ENCODE assay signal across 1 cellular context in the genomic region with DNA sequence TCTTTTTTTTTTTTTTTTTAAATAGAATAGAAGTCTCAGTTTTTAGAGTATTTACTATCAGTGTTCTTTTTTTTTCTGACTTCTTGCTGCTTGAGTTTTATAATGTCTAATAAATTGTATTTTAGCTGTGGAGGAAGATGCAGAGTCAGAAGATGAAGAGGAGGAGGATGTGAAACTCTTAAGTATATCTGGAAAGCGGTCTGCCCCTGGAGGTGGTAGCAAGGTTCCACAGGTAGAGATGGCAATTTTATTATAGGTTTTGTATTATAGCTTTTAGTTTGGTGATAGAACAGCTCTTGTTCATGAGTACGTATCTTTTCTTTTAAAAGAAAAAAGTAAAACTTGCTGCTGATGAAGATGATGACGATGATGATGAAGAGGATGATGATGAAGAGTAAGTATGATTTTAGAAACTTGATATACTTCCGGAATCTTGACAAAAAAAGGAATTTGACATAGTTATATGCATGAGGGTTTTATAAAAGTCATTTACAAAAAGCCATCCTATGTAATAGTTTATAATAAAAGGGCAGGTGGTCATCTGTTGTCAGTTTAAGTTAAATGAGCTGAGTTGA.
TF ChIP-seq lines count a peak whose summit lies in the region.

No MANE protein-coding gene starts in this region.

TF ChIP-seq in SK-N-SH, 30 proteins besides CTCF, POLR2A, EP300 and RAD21 (continued from another document):
- TF ChIP-seq, protein P1, sequence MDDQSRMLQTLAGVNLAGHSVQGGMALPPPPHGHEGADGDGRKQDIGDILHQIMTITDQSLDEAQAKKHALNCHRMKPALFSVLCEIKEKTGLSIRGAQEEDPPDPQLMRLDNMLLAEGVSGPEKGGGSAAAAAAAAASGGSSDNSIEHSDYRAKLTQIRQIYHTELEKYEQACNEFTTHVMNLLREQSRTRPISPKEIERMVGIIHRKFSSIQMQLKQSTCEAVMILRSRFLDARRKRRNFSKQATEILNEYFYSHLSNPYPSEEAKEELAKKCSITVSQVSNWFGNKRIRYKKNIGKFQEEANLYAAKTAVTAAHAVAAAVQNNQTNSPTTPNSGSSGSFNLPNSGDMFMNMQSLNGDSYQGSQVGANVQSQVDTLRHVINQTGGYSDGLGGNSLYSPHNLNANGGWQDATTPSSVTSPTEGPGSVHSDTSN (IDR thresholded peaks at IDR 0.05), result no peak
- no peak for TF ChIP-seq MEF2A (IDR thresholded peaks at IDR 0.05; ENCODE audit: borderline replicate concordance, low read depth)
- TF ChIP-seq NFIC (IDR thresholded peaks at IDR 0.05; ENCODE audit: borderline replicate concordance), result no peak
- TF ChIP-seq SIN3A (IDR thresholded peaks at IDR 0.05; ENCODE audit: borderline replicate concordance, low read depth, low read length), result no peak
- no peak for TF ChIP-seq GABPA (IDR thresholded peaks at IDR 0.05; ENCODE audit: low read depth)
- no peak for TF ChIP-seq TCF12 (IDR thresholded peaks at IDR 0.05)
- TF ChIP-seq YY1 (IDR thresholded peaks at IDR 0.05; ENCODE audit: low read depth), result no peak
- TF ChIP-seq FOXM1 (IDR thresholded peaks at IDR 0.05; ENCODE audit: low read depth), result no peak
- TF ChIP-seq, protein P2, sequence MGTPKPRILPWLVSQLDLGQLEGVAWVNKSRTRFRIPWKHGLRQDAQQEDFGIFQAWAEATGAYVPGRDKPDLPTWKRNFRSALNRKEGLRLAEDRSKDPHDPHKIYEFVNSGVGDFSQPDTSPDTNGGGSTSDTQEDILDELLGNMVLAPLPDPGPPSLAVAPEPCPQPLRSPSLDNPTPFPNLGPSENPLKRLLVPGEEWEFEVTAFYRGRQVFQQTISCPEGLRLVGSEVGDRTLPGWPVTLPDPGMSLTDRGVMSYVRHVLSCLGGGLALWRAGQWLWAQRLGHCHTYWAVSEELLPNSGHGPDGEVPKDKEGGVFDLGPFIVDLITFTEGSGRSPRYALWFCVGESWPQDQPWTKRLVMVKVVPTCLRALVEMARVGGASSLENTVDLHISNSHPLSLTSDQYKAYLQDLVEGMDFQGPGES (IDR thresholded peaks at IDR 0.05; ENCODE audit: low read depth, low read length), result no peak
- no peak for TF ChIP-seq TEAD4 (IDR thresholded peaks at IDR 0.05; ENCODE audit: borderline replicate concordance, insufficient read depth)
- no peak for TF ChIP-seq GATA2 (CRISPR knock-in tag; IDR thresholded peaks at IDR 0.05)
